In genomic region chr14:61489527-61489926, GRCh38 we compare ENCODE assay signal across 12 cellular contexts.
A peak's percentile ranks its signal among the peaks of the same experiment; 100 is the strongest.
DNase-seq lines count a peak whose midpoint lies in the region; ATAC-seq, FAIRE-seq and TF ChIP-seq lines count a peak whose summit lies in the region.
"Had no signal": no experiment of that assay in that cellular context is flagged by ENCODE, and none has a peak within 500 bp of the region (broad histone marks: within the 10 kb centered on the region; RNA-seq: fewer than 3 reads in every experiment).

No MANE protein-coding gene starts in this region.

- ATAC-seq in PC-3 (no peak), HG02642 (IDR thresholded peaks at IDR 0.05; ENCODE audit: poor library complexity, unreplicated experiment) (no peak), HG03097 (IDR thresholded peaks at IDR 0.05; ENCODE audit: low FRiP score, unreplicated experiment) (no peak)

- H2AFZ ChIP-seq in PC-3 (ENCODE audit: low read length): no peak overlapping the region
- H2AFZ ChIP-seq in osteoblast (ENCODE audit: low read length): peak overlapping the region; percentile 35

- H3K79me2 ChIP-seq in PC-3 (ENCODE audit: low read length) (no peaks in the 10 kb centered on the region), osteoblast (ENCODE audit: insufficient read depth, low read length) (no peaks in the 10 kb centered on the region)

- H3K27ac ChIP-seq in BLaER1 treated with 17β-estradiol and CSF1 and Interleukin-3, amounts not matched to agents 10 nM and 100 nM: peak overlapping the region in 10 of 11 experiments; percentile 28 to 89 (median 57); a peak in 17 of 22 replicates
- H3K27ac ChIP-seq in PC-3 (ENCODE audit: low read length) (peak overlapping the region; percentile 13), colonic mucosa (peak overlapping the region; percentile 4), osteoblast (ENCODE audit: low read depth, low read length) (peak overlapping the region; percentile 50), kidney (ENCODE audit: low read depth in 2 of 2, low read length in 2 of 2) (no peak overlapping the region)

- H3K9ac ChIP-seq in BLaER1 treated with 17β-estradiol and CSF1 and Interleukin-3, amounts not matched to agents 10 nM and 100 nM: peak overlapping the region in 2 of 11 experiments; percentile 26 to 70; a peak in 5 of 22 replicates
- H3K9ac ChIP-seq in PC-3 (ENCODE audit: low read length) (no peak overlapping the region), colonic mucosa (ENCODE audit: low read depth in 2 of 2, low read length in 2 of 2) (no peak overlapping the region), kidney (ENCODE audit: low read length in 2 of 2) (no peak overlapping the region)

- no peaks in the 10 kb centered on the region for H3F3A ChIP-seq in PC-3 (ENCODE audit: low read length, unreplicated experiment)

- no peak for FAIRE-seq in kidney (lab: Jason Lieb, UNC)

- DNase-seq in PC-3: no peak
- no peak for DNase-seq in colonic mucosa
- no peak for DNase-seq in osteoblast (ENCODE audit: insufficient read length, low spot score, missing footprints)
- no peak for DNase-seq in kidney
- DNase-seq in NCI-H1105 treated with DMSO at 0.1 percent for 48 hours (lab: John Stamatoyannopoulos, UW): no peak
- DNase-seq: activated CD4-positive, alpha-beta T cell treated with anti-CD3 and anti-CD28 coated beads, Interleukin-2, amount 50 U/mL, for 4 hours; Karpas-422; NCI-H2029; stimulated activated CD4-positive, alpha-beta T cell treated with anti-CD3 and anti-CD28 coated beads, Interleukin-15, amount 100 ng/mL, for 24 hours had no signal

- POLR2A ChIA-PET in PC-3 (lab: Charles Lee; ENCODE audit: unreplicated experiment): no interaction called here

- no peaks in the 10 kb centered on the region for H4K20me1 ChIP-seq in BLaER1 treated with 17β-estradiol and CSF1 and Interleukin-3, amounts not matched to agents 10 nM and 100 nM
- H4K20me1 ChIP-seq in PC-3 (ENCODE audit: low read length): no peaks in the 10 kb centered on the region
- no peaks in the 10 kb centered on the region for H4K20me1 ChIP-seq in osteoblast (ENCODE audit: insufficient read depth, low read length)

- H3K36me3 ChIP-seq in BLaER1 treated with 17β-estradiol and CSF1 and Interleukin-3, amounts not matched to agents 10 nM and 100 nM: peaks cover 0 to 81% (median 27%) of the 10 kb centered on the region in 11 experiments; a peak in 14 of 22 replicates
- H3K36me3 ChIP-seq in PC-3 (ENCODE audit: low read depth, low read length): 0 out of 2 replicates have a peak, but pooled peaks cover 4% of the 10 kb centered on the region
- no peaks in the 10 kb centered on the region for H3K36me3 ChIP-seq in colonic mucosa
- no peaks in the 10 kb centered on the region for H3K36me3 ChIP-seq in osteoblast (ENCODE audit: insufficient read depth, low read length)
- no peaks in the 10 kb centered on the region for H3K36me3 ChIP-seq in kidney (ENCODE audit: control insufficient read depth in 1 of 2, insufficient read depth in 2 of 2, low read length in 2 of 2)

- peaks cover 4 to 79% (median 49%) of the 10 kb centered on the region in 10 experiments for H3K4me1 ChIP-seq in BLaER1 treated with 17β-estradiol and CSF1 and Interleukin-3, amounts not matched to agents 10 nM and 100 nM
- H3K4me1 ChIP-seq in PC-3 (ENCODE audit: insufficient read depth, low read length) (peaks cover 44% of the 10 kb centered on the region), colonic mucosa (no peaks in the 10 kb centered on the region), osteoblast (ENCODE audit: insufficient read depth, low read length) (peaks cover 41% of the 10 kb centered on the region), kidney (ENCODE audit: control insufficient read depth in 1 of 2, insufficient read depth in 1 of 2, low read depth in 1 of 2, low read length in 2 of 2) (peaks cover 9 to 17% of the 10 kb centered on the region in 2 donors)

- H3K9me2 ChIP-seq in PC-3 (replicated peaks; ENCODE audit: low read length): no peaks in the 10 kb centered on the region

- H3K4me2 ChIP-seq in BLaER1 treated with 17β-estradiol and CSF1 and Interleukin-3, amounts not matched to agents 10 nM and 100 nM: peak overlapping the region in 6 of 11 experiments; percentile 9 to 83 (median 71); a peak in 11 of 22 replicates
- no peak overlapping the region for H3K4me2 ChIP-seq in PC-3 (ENCODE audit: low read length)
- H3K4me2 ChIP-seq in osteoblast (ENCODE audit: insufficient read depth, low read length): no peak overlapping the region

- no peak for TF ChIP-seq CTCF in PC-3 (conservative IDR thresholded peaks at IDR 0.05; ENCODE audit: low read depth, low read length)
- TF ChIP-seq CTCF in colonic mucosa (IDR thresholded peaks at IDR 0.05): no peak
- no peak for TF ChIP-seq CTCF in osteoblast (IDR thresholded peaks at IDR 0.05; ENCODE audit: extremely low read depth, low read depth, low read length)
- TF ChIP-seq CTCF in kidney (IDR thresholded peaks at IDR 0.05; ENCODE audit: borderline replicate concordance, extremely low read depth, insufficient read depth): no peak

- intact Hi-C loops in PC-3 (cut with micrococcal nuclease) (no loop called here), colonic mucosa (cut with DNase I) (no loop called here), kidney (cut with DNase I) (loop anchor here (10.0 kb wide), 1 partner anchor 55 kb away; no protein-coding TSS in a partner anchor)

- H3K4me3 ChIP-seq in BLaER1 treated with 17β-estradiol and CSF1 and Interleukin-3, amounts not matched to agents 10 nM and 100 nM: no peak overlapping the region
- H3K4me3 ChIP-seq in PC-3 (ENCODE audit: low read length): no peak overlapping the region
- no peak overlapping the region for H3K4me3 ChIP-seq in colonic mucosa
- H3K4me3 ChIP-seq in osteoblast (ENCODE audit: insufficient read depth, low read length): no peak overlapping the region
- no peak overlapping the region for H3K4me3 ChIP-seq in kidney (ENCODE audit: low read length in 2 of 2)

- CTCF ChIA-PET in PC-3 (lab: Charles Lee): no interaction called here

- no peaks in the 10 kb centered on the region for H3K27me3 ChIP-seq in BLaER1 treated with 17β-estradiol and CSF1 and Interleukin-3, amounts not matched to agents 10 nM and 100 nM
- H3K27me3 ChIP-seq in PC-3 (ENCODE audit: low read length): no peaks in the 10 kb centered on the region
- H3K27me3 ChIP-seq in colonic mucosa: no peaks in the 10 kb centered on the region
- H3K27me3 ChIP-seq in osteoblast (ENCODE audit: insufficient read depth, low read length): no peaks in the 10 kb centered on the region

- no peaks in the 10 kb centered on the region for H3K9me3 ChIP-seq in BLaER1 treated with 17β-estradiol and CSF1 and Interleukin-3, amounts not matched to agents 10 nM and 100 nM (replicated peaks in 1 of 11)
- H3K9me3 ChIP-seq in PC-3 (ENCODE audit: low read length): no peaks in the 10 kb centered on the region
- H3K9me3 ChIP-seq in colonic mucosa: no peaks in the 10 kb centered on the region
- H3K9me3 ChIP-seq in osteoblast (ENCODE audit: low read depth, low read length): no peaks in the 10 kb centered on the region
- H3K9me3 ChIP-seq in kidney (ENCODE audit: control insufficient read depth in 1 of 2, low read length in 2 of 2): no peaks in the 10 kb centered on the region

- BruUV-seq in PC-3 (replicated peaks; lab: Mats Ljungman, UMichigan): no TSS peak

Comparison
In these comparisons a context has a peak if more than half of its experiments do, and no peak if none do; other contexts are left out.
1. H3K27ac ChIP-seq: peak in BLaER1 treated with 17β-estradiol and CSF1 and Interleukin-3, amounts not matched to agents 10 nM and 100 nM (10 of 11), PC-3 (single experiment), colonic mucosa (single experiment) and osteoblast (single experiment); none in kidney (0 of 2).
2. H3K4me2 ChIP-seq: peak in BLaER1 treated with 17β-estradiol and CSF1 and Interleukin-3, amounts not matched to agents 10 nM and 100 nM (6 of 11); none in PC-3 (single experiment) and osteoblast (single experiment).